In genomic region chr17:80063815-80064585, GRCh38 we compare ENCODE assay signal across 11 cellular contexts. TPM values are rescaled to one million over a fixed set of nuclear protein-coding genes. Genes with fewer than 3 reads are reported as not detected.
DNase-seq lines count a peak whose midpoint lies in the region; ATAC-seq, FAIRE-seq and TF ChIP-seq lines count a peak whose summit lies in the region.
"Had no signal": no experiment of that assay in that cellular context is flagged by ENCODE, and none has a peak within 500 bp of the region (broad histone marks: within the 10 kb centered on the region; RNA-seq: fewer than 3 reads in every experiment).

No MANE protein-coding gene starts in this region.

- peak overlapping the region in 3 of 12 donors; percentile 4 to 78 (median 51) for H3K27ac ChIP-seq in heart left ventricle
- peak overlapping the region in 1 of 2 donors; percentile 49 for H3K27ac ChIP-seq in small intestine (ENCODE audit: low read depth in 1 of 2, low read length in 1 of 2)
- H3K27ac ChIP-seq in foreskin keratinocyte = no peak overlapping the region

- no peak for TF ChIP-seq POLR2A in H54 (IDR thresholded peaks at IDR 0.05; ENCODE audit: low read depth, low read length)
- TF ChIP-seq POLR2A in heart left ventricle (IDR thresholded peaks at IDR 0.05) = no peak

- H3K9me3 ChIP-seq in heart left ventricle = no peaks in the 10 kb centered on the region
- no peaks in the 10 kb centered on the region for H3K9me3 ChIP-seq in small intestine (ENCODE audit: control insufficient read depth, low read depth)

- intact Hi-C loops in heart left ventricle (cut with DNase I) = no loop called here

- peak; percentile 28 to 61 (median 44) for ATAC-seq in heart left ventricle
- no peak for ATAC-seq in foreskin keratinocyte
- ATAC-seq in HG02885 (IDR thresholded peaks at IDR 0.05; ENCODE audit: poor library complexity, unreplicated experiment) = no peak
- ATAC-seq: GM12878 had no signal

- TF ChIP-seq CTCF in heart left ventricle (IDR thresholded peaks at IDR 0.05) (no peak), GM10248 (IDR thresholded peaks at IDR 0.05; ENCODE audit: control extremely low read depth, extremely low read depth, low read depth, missing control alignments) (no peak), foreskin keratinocyte (conservative IDR thresholded peaks at IDR 0.05) (no peak)

- H3K4me3 ChIP-seq in heart left ventricle (no peak overlapping the region), small intestine (ENCODE audit: low read depth in 1 of 2, low read length in 2 of 2) (no peak overlapping the region)
- H3K4me3 ChIP-seq: GM12878 had no signal

- peak; percentile 84 for DNase-seq in H54 (ENCODE audit: insufficient read length, low spot score)
- DNase-seq in SW480 (ENCODE audit: low spot score) = peak; percentile 78
- peak in 2 of 5 donors; percentile 48 to 56 for DNase-seq in heart left ventricle
- peak; percentile 9 for DNase-seq in small intestine
- DNase-seq in NCI-H2029 (lab: John Stamatoyannopoulos, UW) = no peak
- no peak for DNase-seq in GM10248 (ENCODE audit: extremely low spot score)
- DNase-seq in foreskin keratinocyte = no peak
- DNase-seq: activated CD4-positive, alpha-beta T cell treated with anti-CD3 and anti-CD28 coated beads, Interleukin-2, amount 10 ng/mL, durations not matched to agents 24 days and 14 days; glutamatergic neuron had no signal

- H3K27me3 ChIP-seq in heart left ventricle (no peaks in the 10 kb centered on the region), small intestine (ENCODE audit: control insufficient read depth in 2 of 2, insufficient read depth in 2 of 2, low read length in 2 of 2) (no peaks in the 10 kb centered on the region), foreskin keratinocyte (peaks cover 12% of the 10 kb centered on the region)

- POLR2A ChIA-PET in GM10248 (lab: Yijun Ruan, JAX) = no interaction called here

- CTCF ChIA-PET in GM10248 (lab: Yijun Ruan, JAX) = interaction anchor here (1.0 kb wide), 1 partner anchor 19 kb away, joined by 3 read pairs; no protein-coding TSS in a partner anchor

- FAIRE-seq in H54 (lab: Jason Lieb, UNC) = no peak
- FAIRE-seq in small intestine (lab: Jason Lieb, UNC) = no peak
- FAIRE-seq: GM12878 had no signal

- H3K4me1 ChIP-seq in heart left ventricle = peaks cover 0 to 24% (median 7%) of the 10 kb centered on the region in 12 donors
- H3K4me1 ChIP-seq in small intestine (ENCODE audit: control insufficient read depth in 2 of 2, insufficient read depth in 1 of 2, low read depth in 1 of 2, low read length in 1 of 2) = peaks cover under 1 to 2% of the 10 kb centered on the region in 2 donors
- H3K4me1 ChIP-seq in foreskin keratinocyte = no peaks in the 10 kb centered on the region

- WGBS in heart left ventricle, 4 donors = 81 to 89% (median 88%) methylated on average over 16 to 27 of the region's 27 CpGs
- 78 to 88% (median 88%) methylated on average over 27 of the region's 27 CpGs for WGBS in small intestine, 3 donors

- H3K36me3 ChIP-seq in heart left ventricle (peaks cover 0 to 5% (median 0%) of the 10 kb centered on the region in 9 donors), small intestine (ENCODE audit: control insufficient read depth in 2 of 2, insufficient read depth in 2 of 2, low read length in 2 of 2) (no peaks in the 10 kb centered on the region)

RNA-seq across cellular contexts. Expression of gene CCDC40, which starts 27.6 kb away (rescaled TPM):
- total RNA-seq in heart left ventricle (1 to 10 TPM; 2.4 to 9.0 (median 5.9) TPM), foreskin keratinocyte (1.3 and 2.1 TPM in 2 replicates)
- polyA plus RNA-seq in heart left ventricle (1 to 10 TPM; 2.7 to 6.1 TPM), small intestine (1 to 10 TPM in 1 of 3 donors, under 1 TPM in 2; 0.45 to 1.2 (median 0.81) TPM), foreskin keratinocyte (0.52 and 1.0 TPM in 2 replicates)

RNA-seq across cellular contexts. Expression of gene TBC1D16, which starts 28.3 kb away (rescaled TPM):
- total RNA-seq in heart left ventricle (10 to 100 TPM; 12.3 to 22.1 (median 17.5) TPM), foreskin keratinocyte (19.3 and 22.4 TPM in 2 replicates)
- polyA plus RNA-seq in heart left ventricle (10 to 100 TPM in 1 of 2 donors, 1 to 10 TPM in 1; 5.3 to 14.1 TPM), small intestine (10 to 100 TPM in 1 of 3 donors, 1 to 10 TPM in 2; 1.6 to 27.1 (median 3.2) TPM), foreskin keratinocyte (5.5 and 5.9 TPM in 2 replicates)

RNA-seq across cellular contexts. Expression of gene GAA, which starts 37.4 kb away (rescaled TPM):
- 100 to 1,000 TPM in 1 of 9 donors, 10 to 100 TPM in 8; 27.5 to 109 (median 48.0) TPM for total RNA-seq in heart left ventricle
- polyA plus RNA-seq in heart left ventricle = 10 to 100 TPM; 31.2 to 33.0 TPM
- polyA plus RNA-seq in small intestine = 10 to 100 TPM; 13.2 to 25.9 (median 16.8) TPM
- total RNA-seq in foreskin keratinocyte = 4.0 and 8.1 TPM in 2 replicates
- 4.0 and 8.0 TPM in 2 replicates for polyA plus RNA-seq in foreskin keratinocyte

Comparison
In these comparisons a context has a peak if more than half of its experiments do, and no peak if none do; other contexts are left out.
1. DNase-seq: peak in H54 (single experiment), SW480 (single experiment) and small intestine (single experiment); none in NCI-H2029 (single experiment), GM10248 (single experiment) and foreskin keratinocyte (0 of 2).
2. ATAC-seq: peak in heart left ventricle (4 of 4); none in foreskin keratinocyte (single experiment) and HG02885 (single experiment).